ENCODE assay signal across 10 cellular contexts in genomic region chr10:5317547-5318107, GRCh38. TPM values are rescaled to one million over a fixed set of nuclear protein-coding genes. Genes with fewer than 3 reads are reported as not detected.
DNase-seq lines count a peak whose midpoint lies in the region; ATAC-seq and TF ChIP-seq lines count a peak whose summit lies in the region.
"Had no signal": no experiment of that assay in that cellular context is flagged by ENCODE, and none has a peak within 500 bp of the region (broad histone marks: within the 10 kb centered on the region; RNA-seq: fewer than 3 reads in every experiment).

No MANE protein-coding gene starts in this region.

- peaks cover 12% of the 10 kb centered on the region for H3K9me3 Mint-ChIP-seq in activated CD4-positive, alpha-beta memory T cell treated with anti-CD3 and anti-CD28 coated beads, Interleukin-2, amount 10 ng/mL, durations not matched to agents 7 days and 5 days

- DNase-seq in CD1c-positive myeloid dendritic cell (ENCODE audit: extremely low spot score) (peak; percentile 7), HL-60 (ENCODE audit: low read depth in 1 of 2, low spot score in 1 of 2) (peak; percentile 2 to 26), fibroblast of lung (ENCODE audit: low read depth in 2 of 2) (peak; percentile 20 to 74), testis (no peak), left cardiac atrium (no peak), epidermal melanocyte (ENCODE audit: insufficient read length, low spot score) (no peak)
- peak; percentile 76 for DNase-seq in activated CD4-positive, alpha-beta memory T cell treated with anti-CD3 and anti-CD28 coated beads, Interleukin-2, amount 10 ng/mL, durations not matched to agents 7 days and 5 days
- DNase-seq in stimulated activated CD8-positive, alpha-beta memory T cell treated with anti-CD3 and anti-CD28 coated beads, Interleukin-4, amount 100 ng/mL, for 4 hours (ENCODE audit: low read depth in 2 of 2, low spot score in 1 of 2), result peak; percentile 43 to 59

- no peak for ATAC-seq in left cardiac atrium
- ATAC-seq: GM12878 had no signal

- no peaks in the 10 kb centered on the region for H3K9me3 ChIP-seq in fibroblast of lung (ENCODE audit: control insufficient read depth, insufficient read depth, low read depth, low read length)
- H3K9me3 ChIP-seq in testis, result no peaks in the 10 kb centered on the region

- no peaks in the 10 kb centered on the region for H3K27me3 Mint-ChIP-seq in activated CD4-positive, alpha-beta memory T cell treated with anti-CD3 and anti-CD28 coated beads, Interleukin-2, amount 10 ng/mL, durations not matched to agents 7 days and 5 days

- peaks cover 18% of the 10 kb centered on the region for H3K36me3 Mint-ChIP-seq in activated CD4-positive, alpha-beta memory T cell treated with anti-CD3 and anti-CD28 coated beads, Interleukin-2, amount 10 ng/mL, durations not matched to agents 7 days and 5 days (ENCODE audit: low read depth)

- CTCF ChIA-PET in activated CD4-positive, alpha-beta memory T cell treated with anti-CD3 and anti-CD28 coated beads, Interleukin-2, amount 10 ng/mL, durations not matched to agents 7 days and 5 days (lab: Charles Lee), result interaction anchor here (1.0 to 1.4 kb wide), 6 partner anchors 16 to 503 kb away, joined by 3 to 5 read pairs (median 4); no protein-coding TSS in a partner anchor

- intact Hi-C loops in testis (cut with DNase I; ENCODE audit: low total_unique reads), result no loop called here
- intact Hi-C loops in left cardiac atrium (cut with DNase I), result no loop called here

- H3K4me3 ChIP-seq in HL-60 (replicated peaks; ENCODE audit: insufficient read depth, low read length) (no peak overlapping the region), fibroblast of lung (replicated peaks in 1 of 4; ENCODE audit: control extremely low read depth in 1 of 4, insufficient read depth in 1 of 4, low read depth in 3 of 4, low read length in 4 of 4) (no peak overlapping the region), testis (no peak overlapping the region)
- H3K4me3 ChIP-seq: GM12878 had no signal

- WGBS in testis, 2 donors, result 76 to 78% methylated on average over 10 of the region's 10 CpGs

- TF ChIP-seq POLR2A in testis (IDR thresholded peaks at IDR 0.05), result no peak

- H3K4me2 ChIP-seq in fibroblast of lung (ENCODE audit: extremely low read depth, insufficient read depth, low read length), result no peak overlapping the region

- H3K4me3 Mint-ChIP-seq in activated CD4-positive, alpha-beta memory T cell treated with anti-CD3 and anti-CD28 coated beads, Interleukin-2, amount 10 ng/mL, durations not matched to agents 7 days and 5 days, result no peak overlapping the region

- H3K36me3 ChIP-seq in fibroblast of lung (ENCODE audit: control insufficient read depth, insufficient read depth, low read length) (no peaks in the 10 kb centered on the region), testis (ENCODE audit: low read depth, missing control alignments) (no peaks in the 10 kb centered on the region)

- H3K27ac ChIP-seq in HL-60 (replicated peaks) (no peak overlapping the region), fibroblast of lung (ENCODE audit: insufficient read depth, low read length) (no peak overlapping the region), testis (no peak overlapping the region)

- peak overlapping the region; percentile 75 for H3K27ac Mint-ChIP-seq in activated CD4-positive, alpha-beta memory T cell treated with anti-CD3 and anti-CD28 coated beads, Interleukin-2, amount 10 ng/mL, durations not matched to agents 7 days and 5 days

- H3K9ac ChIP-seq in fibroblast of lung (ENCODE audit: insufficient read depth, low read length), result no peak overlapping the region

- H2AFZ ChIP-seq in fibroblast of lung (ENCODE audit: low read length), result no peak overlapping the region

- TF ChIP-seq CTCF in HL-60 (IDR thresholded peaks at IDR 0.05; ENCODE audit: insufficient read depth, low read length), result no peak
- no peak for TF ChIP-seq CTCF in fibroblast of lung (conservative IDR thresholded peaks at IDR 0.05 in 1 of 2, IDR thresholded peaks at IDR 0.05 in 1 of 2; ENCODE audit: low read depth in 1 of 2, low read length in 2 of 2)
- TF ChIP-seq CTCF in testis (IDR thresholded peaks at IDR 0.05), result no peak

- peaks cover 3% of the 10 kb centered on the region for H3K4me1 ChIP-seq in fibroblast of lung (ENCODE audit: control insufficient read depth, extremely low read depth, insufficient read depth, low read length)
- no peaks in the 10 kb centered on the region for H3K4me1 ChIP-seq in testis

- no peaks in the 10 kb centered on the region for H4K20me1 ChIP-seq in fibroblast of lung (ENCODE audit: control insufficient read depth, extremely low read depth, insufficient read depth, low read length)

- H3K4me1 Mint-ChIP-seq in activated CD4-positive, alpha-beta memory T cell treated with anti-CD3 and anti-CD28 coated beads, Interleukin-2, amount 10 ng/mL, durations not matched to agents 7 days and 5 days, result peaks cover 62% of the 10 kb centered on the region

- POLR2A ChIA-PET in activated CD4-positive, alpha-beta memory T cell treated with anti-CD3 and anti-CD28 coated beads, Interleukin-2, amount 10 ng/mL, durations not matched to agents 7 days and 5 days (lab: Charles Lee), result interaction anchor here (0.9 to 2.3 kb wide), 8 partner anchors 8 to 33 kb away, joined by 3 to 16 read pairs (median 4); no protein-coding TSS in a partner anchor

- H3K79me2 ChIP-seq in fibroblast of lung (ENCODE audit: control insufficient read depth, insufficient read depth, low read length), result no peaks in the 10 kb centered on the region

- no peaks in the 10 kb centered on the region for H3K27me3 ChIP-seq in HL-60 (ENCODE audit: insufficient read depth, poor library complexity, severe bottlenecking)
- H3K27me3 ChIP-seq in fibroblast of lung (ENCODE audit: control insufficient read depth, insufficient read depth, low read length), result no peaks in the 10 kb centered on the region
- H3K27me3 ChIP-seq in testis, result no peaks in the 10 kb centered on the region

RNA-seq across cellular contexts. Expression of gene UCN3, which starts 47.1 kb away (rescaled TPM):
- total RNA-seq in activated CD4-positive, alpha-beta memory T cell treated with anti-CD3 and anti-CD28 coated beads, Interleukin-2, amount 10 ng/mL, durations not matched to agents 7 days and 5 days, result not detected
- not detected in 2 replicates for total RNA-seq in fibroblast of lung
- not detected in 2 replicates for polyA plus RNA-seq in fibroblast of lung
- polyA plus RNA-seq in fibroblast of lung (2012), result not detected in 2 replicates
- not detected in 2 replicates for polyA minus RNA-seq in fibroblast of lung (ENCODE audit: low replicate concordance)
- not detected for total RNA-seq in testis
- not detected for polyA plus RNA-seq in testis (ENCODE audit: insufficient read depth, low read depth, low replicate concordance)
- total RNA-seq in left cardiac atrium, result not detected
- total RNA-seq: glomerular endothelial cell, GM12878 had no signal
- polyA plus RNA-seq: GM12878 had no signal

Comparison
In these comparisons a context has a peak if more than half of its experiments do, and no peak if none do; other contexts are left out.
1. DNase-seq: peak in CD1c-positive myeloid dendritic cell (single experiment), HL-60 (2 of 2), activated CD4-positive, alpha-beta memory T cell treated with anti-CD3 and anti-CD28 coated beads, Interleukin-2, amount 10 ng/mL, durations not matched to agents 7 days and 5 days (single experiment), fibroblast of lung (2 of 2) and stimulated activated CD8-positive, alpha-beta memory T cell treated with anti-CD3 and anti-CD28 coated beads, Interleukin-4, amount 100 ng/mL, for 4 hours (2 of 2); none in testis (single experiment), left cardiac atrium (single experiment) and epidermal melanocyte (single experiment).